Comparison of ENCODE assay signal across 10 cellular contexts in the genomic region with DNA sequence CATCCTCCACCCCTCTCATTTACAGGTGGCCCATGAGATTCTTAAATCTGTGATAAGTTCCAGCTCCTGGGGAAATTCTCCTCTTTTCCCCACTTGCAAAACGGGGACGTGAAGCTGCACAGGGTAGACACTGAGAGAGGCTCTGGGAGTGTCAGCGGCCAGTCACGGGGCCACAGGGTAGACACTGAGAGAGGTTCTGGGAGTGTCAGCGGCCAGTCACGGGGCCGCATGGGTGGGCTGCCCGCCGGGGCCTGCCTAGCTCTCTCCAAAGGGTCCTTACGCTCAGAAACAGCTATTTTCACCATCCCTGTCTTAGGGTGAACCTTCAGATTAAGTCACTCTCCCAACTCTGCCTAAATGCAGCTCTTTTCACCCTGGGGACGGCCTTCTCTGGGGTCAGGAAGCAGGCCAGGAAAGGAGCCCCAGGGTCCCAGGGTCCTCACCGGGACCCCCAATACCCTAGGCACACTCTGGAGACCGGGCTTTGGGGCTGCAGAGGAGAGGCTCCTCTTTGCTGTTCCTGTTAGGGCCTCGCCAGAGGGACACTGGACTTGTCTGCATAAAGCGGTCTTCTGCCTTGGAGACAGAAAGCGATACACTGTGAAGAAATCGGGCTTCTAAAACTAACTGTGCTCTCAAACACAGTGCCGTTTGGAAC. TPM values are rescaled to one million over a fixed set of nuclear protein-coding genes. Genes with fewer than 3 reads are reported as not detected.
A peak's percentile ranks its signal among the peaks of the same experiment; 100 is the strongest.
DNase-seq lines count a peak whose midpoint lies in the region; ATAC-seq, FAIRE-seq and TF ChIP-seq lines count a peak whose summit lies in the region.
"Had no signal": no experiment of that assay in that cellular context is flagged by ENCODE, and none has a peak within 500 bp of the region (broad histone marks: within the 10 kb centered on the region; RNA-seq: fewer than 3 reads in every experiment).

No MANE protein-coding gene starts in this region.

- no TSS peak for BruUV-seq in endothelial cell of umbilical vein (replicated peaks; lab: Mats Ljungman, UMichigan)

- H3K36me3 ChIP-seq in OCI-LY3 (replicated peaks; ENCODE audit: low read depth, low read length) (peaks cover 9% of the 10 kb centered on the region), endothelial cell of umbilical vein (ENCODE audit: control insufficient read depth in 2 of 2, extremely low read depth in 1 of 2, insufficient read depth in 2 of 2, low read length in 2 of 2) (peaks cover 0 to 2% of the 10 kb centered on the region in 2 experiments), rectal smooth muscle tissue (ENCODE audit: control insufficient read depth, insufficient read depth, low read length) (no peaks in the 10 kb centered on the region)

- H3K4me3 ChIP-seq in OCI-LY3 (ENCODE audit: low read length) (peak overlapping the region; percentile 85), endothelial cell of umbilical vein (replicated peaks in 1 of 3; ENCODE audit: insufficient read depth in 1 of 3, low read depth in 1 of 3, low read length in 3 of 3) (peak overlapping the region; percentile 64 to 81 (median 70)), rectal smooth muscle tissue (ENCODE audit: low read length) (peak overlapping the region; percentile 60)

- CTCF ChIA-PET in endothelial cell of umbilical vein (lab: Charles Lee): interaction anchor here (1.0 to 4.9 kb wide), 7 partner anchors 15 to 97 kb away, joined by 4 to 42 read pairs (median 7); no protein-coding TSS in a partner anchor

- no peaks in the 10 kb centered on the region for H3K4me1 Mint-ChIP-seq in type B pancreatic cell (ENCODE audit: unreplicated experiment)

- peak; percentile 19; the same call in 1 of the 2 replicates for TF ChIP-seq POLR2A in GM12892 (IDR thresholded peaks at IDR 0.05; ENCODE audit: low read depth, low read length)
- TF ChIP-seq POLR2A in endothelial cell of umbilical vein (IDR thresholded peaks at IDR 0.05; ENCODE audit: low read depth, low read length): no peak

- no peak for TF ChIP-seq CTCF in OCI-LY3 (IDR thresholded peaks at IDR 0.05; ENCODE audit: low read depth, low read length)
- TF ChIP-seq CTCF in endothelial cell of umbilical vein (IDR thresholded peaks at IDR 0.05; ENCODE audit: extremely low read depth in 1 of 2, insufficient read depth in 1 of 2, low read depth in 1 of 2, low read length in 2 of 2): no peak
- no peak for TF ChIP-seq CTCF in type B pancreatic cell (conservative IDR thresholded peaks at IDR 0.05)

- H3K4me2 ChIP-seq in OCI-LY3 (ENCODE audit: low read length): peak overlapping the region; percentile 97
- peak overlapping the region; percentile 69 for H3K4me2 ChIP-seq in endothelial cell of umbilical vein (ENCODE audit: insufficient read depth, low read length)
- H3K4me2 ChIP-seq: KMS-11 had no signal

- POLR2A ChIA-PET in endothelial cell of umbilical vein (lab: Charles Lee): no interaction called here

- dilution Hi-C loops in endothelial cell of umbilical vein (cut with MboI; ENCODE audit: extremely low pct_ligation_motif_present, low sequenced_read_pairs): no loop called here

- peak overlapping the region; percentile 86 for H3K27ac ChIP-seq in OCI-LY3 (ENCODE audit: low read length)
- H3K27ac ChIP-seq in endothelial cell of umbilical vein (ENCODE audit: insufficient read depth, low read depth, low read length): peak overlapping the region; percentile 73
- H3K27ac ChIP-seq in rectal smooth muscle tissue (ENCODE audit: low read depth, low read length): no peak overlapping the region
- H3K27ac ChIP-seq: KMS-11 had no signal

- H3K27me3 ChIP-seq in OCI-LY3 (ENCODE audit: low read depth, low read length) (0 out of 2 replicates have a peak, but pooled peaks cover 2% of the 10 kb centered on the region), endothelial cell of umbilical vein (ENCODE audit: control insufficient read depth in 2 of 2, insufficient read depth in 2 of 2, low read length in 2 of 2) (no peaks in the 10 kb centered on the region), rectal smooth muscle tissue (ENCODE audit: control insufficient read depth, insufficient read depth, low read length) (peaks cover 4% of the 10 kb centered on the region)

- no peak overlapping the region for H3K4me3 Mint-ChIP-seq in type B pancreatic cell

- intact Hi-C loops in endothelial cell of umbilical vein (cut with micrococcal nuclease): loop anchor here (1.0 kb wide), 3 partner anchors 37 to 58 kb away; no protein-coding TSS in a partner anchor

- peaks cover 45% of the 10 kb centered on the region for H3K27me3 Mint-ChIP-seq in type B pancreatic cell

- H4K20me1 ChIP-seq in OCI-LY3 (ENCODE audit: insufficient read depth, low read length) (no peaks in the 10 kb centered on the region), endothelial cell of umbilical vein (replicated peaks; ENCODE audit: control insufficient read depth, extremely low read depth, insufficient read depth, low read length) (no peaks in the 10 kb centered on the region)

- H3K9me3 ChIP-seq in OCI-LY3 (ENCODE audit: insufficient read depth, low read length) (no peaks in the 10 kb centered on the region), endothelial cell of umbilical vein (replicated peaks; ENCODE audit: control insufficient read depth, insufficient read depth, low read length) (no peaks in the 10 kb centered on the region)

- H3K9ac ChIP-seq in OCI-LY3 (ENCODE audit: low read length) (peak overlapping the region; percentile 97), endothelial cell of umbilical vein (replicated peaks; ENCODE audit: extremely low read depth, insufficient read depth, low read length) (peak overlapping the region; percentile 78), rectal smooth muscle tissue (ENCODE audit: low read length) (no peak overlapping the region)
- H3K9ac ChIP-seq: KMS-11 had no signal

- H3K9me3 Mint-ChIP-seq in type B pancreatic cell: no peaks in the 10 kb centered on the region

- FAIRE-seq in GM12892 (lab: Jason Lieb, UNC): peak; percentile 38
- FAIRE-seq in endothelial cell of umbilical vein (lab: Jason Lieb, UNC): peak; percentile 87
- FAIRE-seq: frontal cortex had no signal

- ATAC-seq in GM18867 (IDR thresholded peaks at IDR 0.05; ENCODE audit: unreplicated experiment) (no peak), HG03025 (IDR thresholded peaks at IDR 0.05; ENCODE audit: low FRiP score, unreplicated experiment) (no peak)

- no peak overlapping the region for H3K27ac Mint-ChIP-seq in type B pancreatic cell

- no peaks in the 10 kb centered on the region for H3K36me3 Mint-ChIP-seq in type B pancreatic cell

- H3K9me1 ChIP-seq in endothelial cell of umbilical vein (replicated peaks; ENCODE audit: control insufficient read depth, extremely low read depth, insufficient read depth, low read length): no peaks in the 10 kb centered on the region

- DNase-seq in GM12892 (ENCODE audit: insufficient read length): no peak
- peak; percentile 59 for DNase-seq in endothelial cell of umbilical vein (ENCODE audit: low read depth, low spot score)
- no peak for DNase-seq in NCI-H510A treated with DMSO at 0.1 percent for 48 hours (lab: John Stamatoyannopoulos, UW)
- DNase-seq in type B pancreatic cell (ENCODE audit: extremely low spot score, unreplicated experiment): no peak

- H3K79me2 ChIP-seq in OCI-LY3 (ENCODE audit: low read length) (peaks cover 69% of the 10 kb centered on the region), endothelial cell of umbilical vein (ENCODE audit: control insufficient read depth, insufficient read depth, low read length) (peaks cover 48% of the 10 kb centered on the region)

- H2AFZ ChIP-seq in OCI-LY3 (ENCODE audit: low read depth, low read length) (no peak overlapping the region; the same call in 1 of the 2 replicates), endothelial cell of umbilical vein (ENCODE audit: low read depth, low read length) (peak overlapping the region; percentile 80)

- H3K4me1 ChIP-seq in OCI-LY3 (ENCODE audit: low read length) (peaks cover 55% of the 10 kb centered on the region), endothelial cell of umbilical vein (ENCODE audit: control insufficient read depth, extremely low read depth, insufficient read depth, low read length) (peaks cover 51% of the 10 kb centered on the region), rectal smooth muscle tissue (ENCODE audit: control insufficient read depth, insufficient read depth, low read length) (no peaks in the 10 kb centered on the region)

TF ChIP-seq in endothelial cell of umbilical vein, 7 proteins besides CTCF, POLR2A, EP300 and RAD21 (continues in another document):
- TF ChIP-seq FOS (IDR thresholded peaks at IDR 0.05; ENCODE audit: borderline replicate concordance, insufficient read depth, low read length) (no peak), POLR2AphosphoS5 (IDR thresholded peaks at IDR 0.05; ENCODE audit: insufficient read depth, low read depth, low read length) (peak; percentile 19), JUN (IDR thresholded peaks at IDR 0.05; ENCODE audit: borderline replicate concordance, insufficient read depth, insufficient read length, low read depth) (no peak), GATA2 (IDR thresholded peaks at IDR 0.05; ENCODE audit: insufficient read depth, insufficient read length, low read depth, low read length) (no peak)

RNA-seq across cellular contexts. Expression of a gene that starts 1.5 kb away (rescaled TPM):
- polyA plus RNA-seq in GM12892 (2012; ENCODE audit: missing spikeins): 6.8 TPM
- total RNA-seq in endothelial cell of umbilical vein (26.6 and 34.0 TPM in 2 replicates), type B pancreatic cell (ENCODE audit: low replicate concordance) (0.79 and 1.9 TPM in 2 replicates)
- polyA plus RNA-seq in endothelial cell of umbilical vein: 37.4 and 45.9 TPM in 2 replicates
- 17.4 and 21.6 TPM in 2 replicates for polyA plus RNA-seq in endothelial cell of umbilical vein (2011; cell fraction: cytosol; rRNA removed)
- polyA plus RNA-seq in endothelial cell of umbilical vein (2011; cell fraction: nucleus; rRNA removed): 17.3 and 22.0 TPM in 2 replicates
- 11.4 and 14.4 TPM in 2 replicates for polyA plus RNA-seq in endothelial cell of umbilical vein (2012)
- polyA minus RNA-seq in endothelial cell of umbilical vein: 30.2 and 36.7 TPM in 2 replicates
- polyA minus RNA-seq in endothelial cell of umbilical vein (2011; cell fraction: cytosol; rRNA and poly(A)+ RNA removed): 15.3 TPM
- 8.5 and 17.8 TPM in 2 replicates for polyA minus RNA-seq in endothelial cell of umbilical vein (2011; cell fraction: nucleus; rRNA and poly(A)+ RNA removed)

RNA-seq across cellular contexts. Expression of a gene that starts 14.7 kb away (rescaled TPM):
- polyA plus RNA-seq in GM12892 (2012; ENCODE audit: missing spikeins): not detected
- total RNA-seq in endothelial cell of umbilical vein (0.83 and 2.1 TPM in 2 replicates), type B pancreatic cell (ENCODE audit: low replicate concordance) (0.50 and 3.1 TPM in 2 replicates)
- 2.7 and 3.8 TPM in 2 replicates for polyA plus RNA-seq in endothelial cell of umbilical vein
- 1.8 and 2.7 TPM in 2 replicates for polyA plus RNA-seq in endothelial cell of umbilical vein (2011; cell fraction: cytosol; rRNA removed)
- 1.7 and 2.0 TPM in 2 replicates for polyA plus RNA-seq in endothelial cell of umbilical vein (2011; cell fraction: nucleus; rRNA removed)
- polyA plus RNA-seq in endothelial cell of umbilical vein (2012): 1.6 and 5.0 TPM in 2 replicates
- 1.2 and 2.0 TPM in 2 replicates for polyA minus RNA-seq in endothelial cell of umbilical vein
- polyA minus RNA-seq in endothelial cell of umbilical vein (2011; cell fraction: cytosol; rRNA and poly(A)+ RNA removed): 0.61 TPM
- polyA minus RNA-seq in endothelial cell of umbilical vein (2011; cell fraction: nucleus; rRNA and poly(A)+ RNA removed): 0.82 and 1.6 TPM in 2 replicates
